ENCODE assay signal across 1 cellular context in the genomic region with DNA sequence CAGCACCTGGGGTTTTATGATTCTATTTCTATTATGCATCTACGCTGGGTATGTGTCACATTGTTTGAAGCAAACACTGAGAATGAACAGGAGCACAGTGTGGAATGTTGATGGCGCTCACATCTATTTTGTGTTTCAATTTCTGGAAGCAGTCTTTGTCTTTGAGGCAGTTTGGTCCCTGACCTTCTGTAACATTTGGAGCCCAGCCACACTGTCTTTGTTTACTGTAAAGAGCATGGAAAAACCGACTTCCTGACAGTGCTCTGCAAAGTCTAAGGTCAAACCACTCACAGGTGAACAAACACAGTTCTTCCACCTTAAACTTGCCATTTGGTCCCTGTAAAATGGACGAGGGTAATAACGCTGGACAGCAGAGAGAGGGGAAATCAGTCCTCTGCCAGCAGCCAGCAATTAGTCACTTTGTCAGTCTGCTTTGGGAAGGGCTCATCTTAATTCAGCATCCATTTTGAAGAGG.
TF ChIP-seq lines count a peak whose summit lies in the region.

No MANE protein-coding gene starts in this region.

TF ChIP-seq in GM23338, 12 proteins besides CTCF, POLR2A, EP300 and RAD21 (continued from another document):
- TF ChIP-seq, protein P1, sequence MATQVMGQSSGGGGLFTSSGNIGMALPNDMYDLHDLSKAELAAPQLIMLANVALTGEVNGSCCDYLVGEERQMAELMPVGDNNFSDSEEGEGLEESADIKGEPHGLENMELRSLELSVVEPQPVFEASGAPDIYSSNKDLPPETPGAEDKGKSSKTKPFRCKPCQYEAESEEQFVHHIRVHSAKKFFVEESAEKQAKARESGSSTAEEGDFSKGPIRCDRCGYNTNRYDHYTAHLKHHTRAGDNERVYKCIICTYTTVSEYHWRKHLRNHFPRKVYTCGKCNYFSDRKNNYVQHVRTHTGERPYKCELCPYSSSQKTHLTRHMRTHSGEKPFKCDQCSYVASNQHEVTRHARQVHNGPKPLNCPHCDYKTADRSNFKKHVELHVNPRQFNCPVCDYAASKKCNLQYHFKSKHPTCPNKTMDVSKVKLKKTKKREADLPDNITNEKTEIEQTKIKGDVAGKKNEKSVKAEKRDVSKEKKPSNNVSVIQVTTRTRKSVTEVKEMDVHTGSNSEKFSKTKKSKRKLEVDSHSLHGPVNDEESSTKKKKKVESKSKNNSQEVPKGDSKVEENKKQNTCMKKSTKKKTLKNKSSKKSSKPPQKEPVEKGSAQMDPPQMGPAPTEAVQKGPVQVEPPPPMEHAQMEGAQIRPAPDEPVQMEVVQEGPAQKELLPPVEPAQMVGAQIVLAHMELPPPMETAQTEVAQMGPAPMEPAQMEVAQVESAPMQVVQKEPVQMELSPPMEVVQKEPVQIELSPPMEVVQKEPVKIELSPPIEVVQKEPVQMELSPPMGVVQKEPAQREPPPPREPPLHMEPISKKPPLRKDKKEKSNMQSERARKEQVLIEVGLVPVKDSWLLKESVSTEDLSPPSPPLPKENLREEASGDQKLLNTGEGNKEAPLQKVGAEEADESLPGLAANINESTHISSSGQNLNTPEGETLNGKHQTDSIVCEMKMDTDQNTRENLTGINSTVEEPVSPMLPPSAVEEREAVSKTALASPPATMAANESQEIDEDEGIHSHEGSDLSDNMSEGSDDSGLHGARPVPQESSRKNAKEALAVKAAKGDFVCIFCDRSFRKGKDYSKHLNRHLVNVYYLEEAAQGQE (IDR thresholded peaks at IDR 0.05; ENCODE audit: unreplicated experiment): no peak
- TF ChIP-seq, protein P2, sequence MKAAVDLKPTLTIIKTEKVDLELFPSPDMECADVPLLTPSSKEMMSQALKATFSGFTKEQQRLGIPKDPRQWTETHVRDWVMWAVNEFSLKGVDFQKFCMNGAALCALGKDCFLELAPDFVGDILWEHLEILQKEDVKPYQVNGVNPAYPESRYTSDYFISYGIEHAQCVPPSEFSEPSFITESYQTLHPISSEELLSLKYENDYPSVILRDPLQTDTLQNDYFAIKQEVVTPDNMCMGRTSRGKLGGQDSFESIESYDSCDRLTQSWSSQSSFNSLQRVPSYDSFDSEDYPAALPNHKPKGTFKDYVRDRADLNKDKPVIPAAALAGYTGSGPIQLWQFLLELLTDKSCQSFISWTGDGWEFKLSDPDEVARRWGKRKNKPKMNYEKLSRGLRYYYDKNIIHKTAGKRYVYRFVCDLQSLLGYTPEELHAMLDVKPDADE (IDR thresholded peaks at IDR 0.05): no peak
- TF ChIP-seq EZH2 (IDR thresholded peaks at IDR 0.05; ENCODE audit: low read depth, unreplicated experiment) (no peak), JUNB (IDR thresholded peaks at IDR 0.05; ENCODE audit: unreplicated experiment) (no peak), NANOG (IDR thresholded peaks at IDR 0.05; ENCODE audit: borderline replicate concordance) (no peak)
